Comparison of ENCODE assay signal across 18 cellular contexts in the genomic region with DNA sequence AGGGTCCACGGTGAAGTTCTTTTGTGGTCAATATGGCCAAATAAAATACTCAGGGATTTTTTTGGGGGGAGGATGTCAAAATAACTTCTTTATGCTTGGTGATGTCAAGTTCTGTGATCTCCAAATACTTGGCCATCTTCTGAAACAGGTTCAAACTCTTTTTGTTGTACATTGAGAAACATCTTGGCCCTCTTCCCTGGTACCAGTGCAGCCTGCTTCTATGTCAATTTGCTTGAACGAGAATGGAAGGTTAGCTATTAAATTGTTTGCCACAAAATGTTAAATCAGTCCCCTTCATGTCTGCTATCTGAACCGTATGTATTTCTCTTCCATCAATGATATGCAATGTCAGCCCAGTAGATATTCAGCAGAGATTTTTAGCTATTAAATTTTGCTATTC.
"Had no signal": no experiment of that assay in that cellular context is flagged by ENCODE, and none has a peak within 500 bp of the region (broad histone marks: within the 10 kb centered on the region; RNA-seq: fewer than 3 reads in every experiment).

No MANE protein-coding gene starts in this region.

- DNase-seq: KBM-7, NCI-H1092, NCI-H1105 treated with DMSO at 0.1 percent for 48 hours, NCI-H1417 treated with DMSO at 0.1 percent for 48 hours, NCI-H146, NCI-H1694 treated with DMSO at 0.1 percent for 48 hours, NCI-H1930, NCI-H2081, NCI-H2107, NCI-H2227 treated with DMSO at 0.1 percent for 48 hours, NCI-H510A, NCI-H524 treated with DMSO at 0.1 percent for 48 hours, NCI-H69, NCI-H774, PC-3, SHP77, SK-N-SH had no signal

- H3K9ac ChIP-seq: SK-N-SH had no signal

- H3K9me3 ChIP-seq: SK-N-SH had no signal

- H3K27ac ChIP-seq: RWPE1 had no signal

- H3K4me2 ChIP-seq: SK-N-SH had no signal
